Comparison of ENCODE assay signal across 11 cellular contexts in the genomic region with DNA sequence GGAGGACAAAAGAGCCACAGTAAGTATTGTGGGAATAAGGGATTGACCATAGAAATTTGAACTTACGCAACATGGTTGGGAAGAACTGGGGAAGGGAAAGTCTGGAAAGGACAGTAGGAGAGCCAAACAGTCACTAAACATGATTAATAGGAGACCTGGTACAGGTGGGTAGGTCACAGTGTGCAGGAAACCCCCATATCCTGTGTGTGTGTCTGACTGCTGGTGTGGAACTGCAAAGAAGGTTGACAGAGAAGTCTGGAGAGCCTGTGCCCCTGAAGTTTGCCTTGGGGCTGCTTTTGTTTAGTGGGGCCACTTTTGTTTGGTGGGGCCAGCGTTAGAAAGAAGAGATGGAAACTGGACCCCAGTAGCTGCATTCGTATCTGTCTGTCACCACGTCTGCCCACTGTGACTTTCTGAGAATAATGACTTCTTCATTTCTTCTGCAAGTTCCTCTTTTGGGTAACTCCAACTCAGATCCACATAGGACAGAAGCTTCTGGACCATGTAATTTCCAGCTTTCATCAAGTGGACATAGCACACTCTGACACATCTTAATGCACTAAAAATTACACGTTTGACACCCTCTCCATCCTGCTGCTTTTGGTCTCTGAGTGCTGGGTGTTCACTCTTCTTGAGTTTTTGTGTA.
DNase-seq lines count a peak whose midpoint lies in the region; ATAC-seq and TF ChIP-seq lines count a peak whose summit lies in the region.
"Had no signal": no experiment of that assay in that cellular context is flagged by ENCODE, and none has a peak within 500 bp of the region (broad histone marks: within the 10 kb centered on the region; RNA-seq: fewer than 3 reads in every experiment).

No MANE protein-coding gene starts in this region.

- no peaks in the 10 kb centered on the region for H3K4me1 ChIP-seq in upper lobe of right lung
- no peaks in the 10 kb centered on the region for H3K4me1 ChIP-seq in tibial artery
- H3K4me1 ChIP-seq: body of pancreas, prostate gland had no signal

- peak; percentile 81 for ATAC-seq in HG02840 (IDR thresholded peaks at IDR 0.05; ENCODE audit: low FRiP score, unreplicated experiment)
- peak; percentile 79 for ATAC-seq in upper lobe of right lung
- ATAC-seq: body of pancreas had no signal

- no peak overlapping the region for H3K4me3 ChIP-seq in upper lobe of right lung
- no peak overlapping the region for H3K4me3 ChIP-seq in tibial artery
- H3K4me3 ChIP-seq: body of pancreas, prostate gland had no signal

- DNase-seq in GM19238 (ENCODE audit: insufficient read length, low spot score) (peak; percentile 23), Kasumi-1 (lab: John Stamatoyannopoulos, UW) (peak; percentile 61 to 71), upper lobe of right lung (no peak), tibial artery (no peak), dedifferentiated amniotic fluid mesenchymal stem cell (ENCODE audit: extremely low spot score) (no peak), CD14-positive monocyte (ENCODE audit: low spot score) (no peak)
- DNase-seq: GF-D8, NCI-H2081 had no signal

- H3K27ac ChIP-seq in upper lobe of right lung = no peak overlapping the region
- H3K27ac ChIP-seq in tibial artery = no peak overlapping the region
- H3K27ac ChIP-seq: body of pancreas, prostate gland had no signal

- intact Hi-C loops in upper lobe of right lung (cut with DNase I) = no loop called here
- intact Hi-C loops in tibial artery (cut with DNase I; ENCODE audit: low total_unique reads) = no loop called here
- intact Hi-C loops in CD14-positive monocyte (cut with micrococcal nuclease) = no loop called here

- H3K27me3 ChIP-seq in upper lobe of right lung (no peaks in the 10 kb centered on the region), tibial artery (peaks cover 0 to 3% of the 10 kb centered on the region in 2 donors)
- H3K27me3 ChIP-seq: body of pancreas had no signal

- no peak overlapping the region for H3K27ac Mint-ChIP-seq in CD14-positive monocyte

- peaks cover 36% of the 10 kb centered on the region for H3K4me1 Mint-ChIP-seq in CD14-positive monocyte

- H3K9me3 Mint-ChIP-seq in CD14-positive monocyte = peaks cover 0 to 2% (median 0%) of the 10 kb centered on the region in 7 donors

- peaks cover 2 to 11% (median 7%) of the 10 kb centered on the region in 3 donors for H3K27me3 Mint-ChIP-seq in CD14-positive monocyte (ENCODE audit: low read depth in 3 of 3)

- H3K9me3 ChIP-seq in upper lobe of right lung (no peaks in the 10 kb centered on the region), tibial artery (no peaks in the 10 kb centered on the region)
- H3K9me3 ChIP-seq: body of pancreas, prostate gland had no signal

- H3K36me3 ChIP-seq in upper lobe of right lung (no peaks in the 10 kb centered on the region), tibial artery (no peaks in the 10 kb centered on the region)
- H3K36me3 ChIP-seq: prostate gland had no signal

- peak overlapping the region in 1 of 2 donors; percentile 70 for H3K4me3 Mint-ChIP-seq in CD14-positive monocyte

- no peaks in the 10 kb centered on the region for H3K36me3 Mint-ChIP-seq in CD14-positive monocyte

- no peak for TF ChIP-seq CTCF in upper lobe of right lung (IDR thresholded peaks at IDR 0.05)
- TF ChIP-seq CTCF in tibial artery (IDR thresholded peaks at IDR 0.05) = no peak
- TF ChIP-seq CTCF in CD14-positive monocyte (IDR thresholded peaks at IDR 0.05) = no peak

Comparison
In these comparisons a context has a peak if more than half of its experiments do, and no peak if none do; other contexts are left out.
1. DNase-seq: peak in GM19238 (single experiment) and Kasumi-1 (2 of 2); none in upper lobe of right lung (single experiment), tibial artery (0 of 2), dedifferentiated amniotic fluid mesenchymal stem cell (single experiment) and CD14-positive monocyte (single experiment).